8 cellular contexts compared by ENCODE assay signal in genomic region chrX:16185725-16186136, GRCh38. TPM values are rescaled to one million over a fixed set of nuclear protein-coding genes. Genes with fewer than 3 reads are reported as not detected.
A peak's percentile ranks its signal among the peaks of the same experiment; 100 is the strongest.
DNase-seq lines count a peak whose midpoint lies in the region; ATAC-seq and TF ChIP-seq lines count a peak whose summit lies in the region.

No MANE protein-coding gene starts in this region.

- H3K4me3 Mint-ChIP-seq in activated B cell treated with CpG ODN at 0.5 μM for 24 hours = no peak overlapping the region

- intact Hi-C loops in activated B cell treated with CpG ODN at 0.5 μM for 24 hours (cut with micrococcal nuclease) = no loop called here

- no peaks in the 10 kb centered on the region for H3K4me1 Mint-ChIP-seq in activated B cell treated with CpG ODN at 0.5 μM for 24 hours

- peak; percentile 69 for DNase-seq in Daoy (ENCODE audit: low read depth)
- no peak for DNase-seq in activated B cell treated with CpG ODN at 0.5 μM for 24 hours
- peak; percentile 53 for DNase-seq in non-pigmented ciliary epithelial cell (ENCODE audit: low read depth)
- no peak for DNase-seq in hippocampal formation (lab: John Stamatoyannopoulos, UW)
- no peak for DNase-seq in activated CD4-positive, alpha-beta T cell treated with anti-CD3 and anti-CD28 coated beads for 4 hours
- no peak for DNase-seq in cortex of kidney (lab: John Stamatoyannopoulos, UW)

- TF ChIP-seq CTCF in activated B cell treated with CpG ODN at 0.5 μM for 24 hours (IDR thresholded peaks at IDR 0.05) = no peak

- H3K27me3 Mint-ChIP-seq in activated B cell treated with CpG ODN at 0.5 μM for 24 hours = no peaks in the 10 kb centered on the region

- peak; percentile 93 for ATAC-seq in GM19468 (IDR thresholded peaks at IDR 0.05; ENCODE audit: extremely low read depth, unreplicated experiment)
- ATAC-seq in HG03457 (IDR thresholded peaks at IDR 0.05; ENCODE audit: unreplicated experiment) = peak; percentile 79
- peak; percentile 52 for ATAC-seq in activated B cell treated with CpG ODN at 0.5 μM for 24 hours (ENCODE audit: low read depth)

- H3K27ac Mint-ChIP-seq in activated B cell treated with CpG ODN at 0.5 μM for 24 hours = no peak overlapping the region

- POLR2A ChIA-PET in activated B cell treated with CpG ODN at 0.5 μM for 24 hours (lab: Charles Lee) = no interaction called here

- H3K9me3 Mint-ChIP-seq in activated B cell treated with CpG ODN at 0.5 μM for 24 hours = no peaks in the 10 kb centered on the region

- CTCF ChIA-PET in activated B cell treated with CpG ODN at 0.5 μM for 24 hours (lab: Charles Lee) = no interaction called here

- H3K36me3 Mint-ChIP-seq in activated B cell treated with CpG ODN at 0.5 μM for 24 hours (ENCODE audit: low read depth) = no peaks in the 10 kb centered on the region

RNA-seq across cellular contexts. Expression of gene MAGEB17, which starts 18.4 kb away (rescaled TPM):
- not detected in 2 replicates for total RNA-seq in Daoy (2014; rRNA removed; shearing (Covaris generic))
- total RNA-seq in activated B cell treated with CpG ODN at 0.5 μM for 24 hours = not detected in 2 replicates

Comparison
In these comparisons a context has a peak if more than half of its experiments do, and no peak if none do; other contexts are left out.
1. DNase-seq: peak in Daoy (single experiment) and non-pigmented ciliary epithelial cell (single experiment); none in activated B cell treated with CpG ODN at 0.5 μM for 24 hours (single experiment), hippocampal formation (0 of 2), activated CD4-positive, alpha-beta T cell treated with anti-CD3 and anti-CD28 coated beads for 4 hours (0 of 2) and cortex of kidney (single experiment).
2. Peak in every context shown above with its lines, with median percentiles within 50 percentile points of each other: ATAC-seq.